In the genomic region with DNA sequence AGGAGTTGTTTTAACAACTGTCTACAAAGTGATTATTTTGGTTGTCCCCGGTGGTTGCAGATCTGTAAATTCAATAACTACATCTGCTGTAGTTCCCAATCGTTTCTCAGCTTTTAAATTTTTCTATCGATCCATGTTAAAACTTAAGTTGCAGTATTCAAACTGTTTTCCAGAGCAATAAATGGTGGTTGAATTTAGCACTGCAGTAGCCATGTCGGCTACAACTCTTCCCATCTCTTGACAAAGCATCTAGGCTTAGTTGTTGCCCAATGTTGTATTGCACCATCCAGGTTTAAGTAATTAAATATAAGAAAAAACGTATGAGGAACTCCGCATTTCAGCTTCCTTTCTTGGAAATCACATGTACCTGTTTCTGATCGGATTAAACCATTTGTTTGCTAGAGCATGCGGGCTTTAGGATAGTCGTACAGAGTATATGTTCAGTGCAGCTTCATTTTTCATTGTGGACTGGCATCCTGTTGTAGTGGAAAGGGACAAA, we compare ENCODE assay signal across 8 cellular contexts. TPM values are rescaled to one million over a fixed set of nuclear protein-coding genes. Genes with fewer than 3 reads are reported as not detected.
DNase-seq lines count a peak whose midpoint lies in the region; ATAC-seq and TF ChIP-seq lines count a peak whose summit lies in the region.

No MANE protein-coding gene starts in this region.

- no peaks in the 10 kb centered on the region for H3K36me3 ChIP-seq in adrenal gland (replicated peaks in 1 of 2)
- peaks cover 0 to 4% of the 10 kb centered on the region in 2 donors for H3K36me3 ChIP-seq in left lung

- peak overlapping the region; percentile 88 for H3K27ac ChIP-seq in C4-2B
- peak overlapping the region in 4 of 5 donors; percentile 39 to 89 (median 86) for H3K27ac ChIP-seq in adrenal gland
- peak overlapping the region; percentile 90 to 95 for H3K27ac ChIP-seq in left lung

- no peak for TF ChIP-seq POLR2A in adrenal gland (IDR thresholded peaks at IDR 0.05)

- peak overlapping the region; percentile 83 for H3K27ac Mint-ChIP-seq in type B pancreatic cell

- WGBS in adrenal gland, 4 donors: 24 to 37% (median 26%) methylated on average over 9 of the region's 9 CpGs

- peak; percentile 36 for DNase-seq in KG1 (lab: John Stamatoyannopoulos, UW)
- peak in 1 of 7 donors; percentile 15 for DNase-seq in adrenal gland
- no peak for DNase-seq in left lung
- DNase-seq in type B pancreatic cell (ENCODE audit: extremely low spot score, unreplicated experiment): no peak
- no peak for DNase-seq in head of caudate nucleus

- H3K4me1 Mint-ChIP-seq in type B pancreatic cell (ENCODE audit: unreplicated experiment): peaks cover 16% of the 10 kb centered on the region

- peak overlapping the region in 3 of 4 donors; percentile 84 to 89 (median 88) for H3K4me3 ChIP-seq in adrenal gland
- peak overlapping the region; percentile 94 for H3K4me3 ChIP-seq in left lung

- H3K27me3 Mint-ChIP-seq in type B pancreatic cell: no peaks in the 10 kb centered on the region

- H3K9me3 Mint-ChIP-seq in type B pancreatic cell: no peaks in the 10 kb centered on the region

- peaks cover 19% of the 10 kb centered on the region for H3K36me3 Mint-ChIP-seq in type B pancreatic cell

- H3K27me3 ChIP-seq in adrenal gland (no peaks in the 10 kb centered on the region), left lung (no peaks in the 10 kb centered on the region)

- H3K4me1 ChIP-seq in adrenal gland (replicated peaks in 1 of 2): peaks cover 10 to 27% of the 10 kb centered on the region in 2 donors
- H3K4me1 ChIP-seq in left lung: peaks cover 0 to 43% of the 10 kb centered on the region in 2 donors

- ATAC-seq in left lung (peak; percentile 37), GM21825 (IDR thresholded peaks at IDR 0.05; ENCODE audit: unreplicated experiment) (no peak), HG03097 (IDR thresholded peaks at IDR 0.05; ENCODE audit: low FRiP score, unreplicated experiment) (no peak)

- TF ChIP-seq CTCF in C4-2B (conservative IDR thresholded peaks at IDR 0.05): no peak
- peak in 2 of 6 experiments; percentile 17 to 29 for TF ChIP-seq CTCF in adrenal gland (IDR thresholded peaks at IDR 0.05)
- TF ChIP-seq CTCF in left lung (IDR thresholded peaks at IDR 0.05): no peak
- no peak for TF ChIP-seq CTCF in type B pancreatic cell (conservative IDR thresholded peaks at IDR 0.05)

- intact Hi-C loops in adrenal gland (cut with DNase I) (no loop called here), left lung (cut with DNase I) (no loop called here), head of caudate nucleus (cut with DNase I) (loop anchor here (10.0 kb wide), 1 partner anchor 77 kb away; a partner anchor contains a TSS)

- peak overlapping the region; percentile 91 for H3K4me3 Mint-ChIP-seq in type B pancreatic cell

- H3K9me3 ChIP-seq in adrenal gland (replicated peaks in 1 of 3) (no peaks in the 10 kb centered on the region), left lung (no peaks in the 10 kb centered on the region)

RNA-seq across cellular contexts. Expression of a gene that starts 1.0 kb away (rescaled TPM):
- total RNA-seq in adrenal gland: 10 to 100 TPM; 10.0 to 52.7 (median 39.3) TPM
- polyA plus RNA-seq in adrenal gland: 10 to 100 TPM; 47.0 to 73.0 (median 58.0) TPM
- 10 to 100 TPM; 70.8 to 87.4 TPM for total RNA-seq in left lung
- total RNA-seq in type B pancreatic cell (ENCODE audit: low replicate concordance): 53.8 and 59.3 TPM in 2 replicates

RNA-seq across cellular contexts. Expression of a gene that starts 27.7 kb away (rescaled TPM):
- 10 to 100 TPM; 12.0 to 23.2 (median 19.0) TPM for total RNA-seq in adrenal gland
- polyA plus RNA-seq in adrenal gland: 10 to 100 TPM; 38.5 to 77.0 (median 44.8) TPM
- total RNA-seq in left lung: 10 to 100 TPM; 22.4 to 25.0 TPM
- 30.2 and 46.7 TPM in 2 replicates for total RNA-seq in type B pancreatic cell (ENCODE audit: low replicate concordance)
